In the genomic region with DNA sequence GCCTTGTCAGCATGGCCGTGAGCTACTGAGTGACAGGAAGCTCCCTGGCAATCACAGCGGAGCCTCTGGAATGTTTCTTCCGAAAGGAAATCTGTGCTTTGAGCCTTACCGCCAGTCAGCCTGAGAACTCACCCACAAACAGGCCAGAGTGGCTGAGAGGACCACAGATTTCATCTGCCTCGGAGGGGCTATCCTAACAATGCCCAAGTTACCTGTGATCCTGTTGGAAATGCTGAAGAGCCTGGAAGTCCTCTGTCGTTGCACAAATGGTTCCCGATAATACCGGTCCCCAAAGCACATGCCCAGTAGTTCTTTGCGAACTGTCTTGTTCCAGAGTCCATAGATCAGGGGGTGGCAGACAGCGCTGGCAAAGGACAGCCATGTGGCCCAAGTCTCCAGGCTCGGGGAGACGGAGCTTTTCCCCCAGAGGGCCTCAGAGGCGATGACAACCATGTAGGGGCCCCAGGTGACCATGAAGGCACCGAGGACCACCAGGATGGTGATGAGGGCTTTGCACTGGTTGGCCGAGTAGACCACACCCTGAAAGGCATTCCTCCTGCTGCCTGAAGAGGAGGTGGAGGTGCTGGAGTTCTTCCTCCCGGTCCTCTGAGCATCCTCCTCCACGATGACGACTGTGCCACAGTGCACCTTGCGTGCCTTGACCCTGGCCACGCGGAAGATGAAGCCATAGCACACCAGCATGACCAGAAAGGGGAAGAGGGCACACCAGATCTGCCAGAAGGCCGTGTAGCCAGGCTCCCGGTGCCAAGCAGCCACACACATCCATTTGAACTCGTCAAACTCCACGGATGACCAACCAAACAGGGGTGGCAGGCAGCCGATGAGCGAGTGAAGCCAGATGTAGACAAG, we compare ENCODE assay signal across 14 cellular contexts. TPM values are rescaled to one million over a fixed set of nuclear protein-coding genes. Genes with fewer than 3 reads are reported as not detected.
DNase-seq lines count a peak whose midpoint lies in the region; ATAC-seq and TF ChIP-seq lines count a peak whose summit lies in the region.
"Had no signal": no experiment of that assay in that cellular context is flagged by ENCODE, and none has a peak within 500 bp of the region (broad histone marks: within the 10 kb centered on the region; RNA-seq: fewer than 3 reads in every experiment).

No MANE protein-coding gene starts in this region.

- no peak for TF ChIP-seq CTCF in osteocyte (IDR thresholded peaks at IDR 0.05)

- H3K36me3 Mint-ChIP-seq in osteocyte (ENCODE audit: unreplicated experiment) (peaks cover 43% of the 10 kb centered on the region), immature natural killer cell (no peaks in the 10 kb centered on the region)
- H3K36me3 Mint-ChIP-seq in activated naive CD8-positive, alpha-beta T cell treated with anti-CD3 and anti-CD28 coated beads for 36 hours = no peaks in the 10 kb centered on the region
- H3K36me3 Mint-ChIP-seq: CD8-positive, alpha-beta T cell had no signal

- DNase-seq in H7 (peak; percentile 8), dermis blood vessel endothelial cell (peak; percentile 22), islet precursor cell (peak; percentile 38), osteocyte (ENCODE audit: extremely low spot score, unreplicated experiment) (peak; percentile 76), immature natural killer cell (no peak)
- no peak for DNase-seq in activated naive CD8-positive, alpha-beta T cell treated with anti-CD3 and anti-CD28 coated beads for 36 hours
- DNase-seq: Calu3, H9 had no signal

- H3K27ac Mint-ChIP-seq in osteocyte (ENCODE audit: unreplicated experiment) (no peak overlapping the region), immature natural killer cell (no peak overlapping the region)
- H3K27ac Mint-ChIP-seq in activated naive CD8-positive, alpha-beta T cell treated with anti-CD3 and anti-CD28 coated beads for 36 hours = no peak overlapping the region
- H3K27ac Mint-ChIP-seq: B cell; CD8-positive, alpha-beta T cell; GM23338 had no signal

- peaks cover 6% of the 10 kb centered on the region for H3K4me1 Mint-ChIP-seq in osteocyte (ENCODE audit: unreplicated experiment)
- H3K4me1 Mint-ChIP-seq in immature natural killer cell = no peaks in the 10 kb centered on the region
- H3K4me1 Mint-ChIP-seq in activated naive CD8-positive, alpha-beta T cell treated with anti-CD3 and anti-CD28 coated beads for 36 hours = no peaks in the 10 kb centered on the region
- H3K4me1 Mint-ChIP-seq: B cell had no signal

- H3K36me3 ChIP-seq in H7 (replicated peaks; ENCODE audit: control insufficient read depth, insufficient read depth, low read length) = no peaks in the 10 kb centered on the region; the same call in 1 of the 2 replicates
- H3K36me3 ChIP-seq: BLaER1 treated with 17β-estradiol and CSF1 and Interleukin-3, amounts not matched to agents 10 nM and 100 nM had no signal

- H3K4me3 Mint-ChIP-seq in osteocyte (ENCODE audit: unreplicated experiment) = no peak overlapping the region
- H3K4me3 Mint-ChIP-seq in immature natural killer cell = no peak overlapping the region
- no peak overlapping the region for H3K4me3 Mint-ChIP-seq in activated naive CD8-positive, alpha-beta T cell treated with anti-CD3 and anti-CD28 coated beads for 36 hours
- H3K4me3 Mint-ChIP-seq: B cell; CD8-positive, alpha-beta T cell; GM23338; H9 had no signal

- H3K27me3 Mint-ChIP-seq in osteocyte (ENCODE audit: unreplicated experiment) = no peaks in the 10 kb centered on the region
- H3K27me3 Mint-ChIP-seq in immature natural killer cell (ENCODE audit: low read depth in 3 of 3) = peaks cover 0 to 5% (median 0%) of the 10 kb centered on the region in 3 donors
- H3K27me3 Mint-ChIP-seq in activated naive CD8-positive, alpha-beta T cell treated with anti-CD3 and anti-CD28 coated beads for 36 hours = no peaks in the 10 kb centered on the region

- no peak overlapping the region for H3K4me3 ChIP-seq in H7 (ENCODE audit: insufficient read depth, low read depth, low read length)
- H3K4me3 ChIP-seq: BLaER1 treated with 17β-estradiol and CSF1 and Interleukin-3, amounts not matched to agents 10 nM and 100 nM; GM23338 had no signal

- no peak for ATAC-seq in GM19395 (IDR thresholded peaks at IDR 0.05; ENCODE audit: unreplicated experiment)
- ATAC-seq: CD8-positive, alpha-beta T cell; GM23338 had no signal

- H3K9me3 Mint-ChIP-seq in osteocyte (ENCODE audit: unreplicated experiment) (no peaks in the 10 kb centered on the region), immature natural killer cell (no peaks in the 10 kb centered on the region)
- H3K9me3 Mint-ChIP-seq in activated naive CD8-positive, alpha-beta T cell treated with anti-CD3 and anti-CD28 coated beads for 36 hours = no peaks in the 10 kb centered on the region
- H3K9me3 Mint-ChIP-seq: CD8-positive, alpha-beta T cell; GM23338; H9 had no signal

- no peaks in the 10 kb centered on the region for H3K27me3 ChIP-seq in H7 (ENCODE audit: control insufficient read depth, insufficient read depth, low read length)
- H3K27me3 ChIP-seq: BLaER1 treated with 17β-estradiol and CSF1 and Interleukin-3, amounts not matched to agents 10 nM and 100 nM had no signal

RNA-seq across cellular contexts. Expression of a gene that starts 40.2 kb away (rescaled TPM):
- 16.6 and 20.4 TPM in 2 replicates for total RNA-seq in H7 (2014; rRNA removed; shearing (Covaris generic))
- 18.4 and 19.6 TPM in 2 replicates for total RNA-seq in dermis blood vessel endothelial cell
- 36.8 and 38.5 TPM in 2 replicates for total RNA-seq in osteocyte
- polyA plus RNA-seq in immature natural killer cell = not detected
- under 1 TPM; 0.14 to 0.30 TPM for total RNA-seq in activated naive CD8-positive, alpha-beta T cell treated with anti-CD3 and anti-CD28 coated beads for 36 hours
- total RNA-seq: CD8-positive, alpha-beta T cell; HT-29 had no signal

Comparison
In these comparisons a context has a peak if more than half of its experiments do, and no peak if none do; other contexts are left out.
1. DNase-seq: peak in H7 (single experiment), dermis blood vessel endothelial cell (single experiment), islet precursor cell (single experiment) and osteocyte (single experiment); none in immature natural killer cell (0 of 3) and activated naive CD8-positive, alpha-beta T cell treated with anti-CD3 and anti-CD28 coated beads for 36 hours (single experiment).
2. RNA of a gene that starts 40.2 kb away (total RNA-seq): 36.8 to 38.5 TPM in osteocyte, 16.6 to 20.4 TPM in H7 and 18.4 to 19.6 TPM in dermis blood vessel endothelial cell; 0.14 to 0.30 TPM in activated naive CD8-positive, alpha-beta T cell treated with anti-CD3 and anti-CD28 coated beads for 36 hours; every median in the first group is over 10 times any median in the second.